25 cellular contexts compared by ENCODE assay signal in the genomic region with DNA sequence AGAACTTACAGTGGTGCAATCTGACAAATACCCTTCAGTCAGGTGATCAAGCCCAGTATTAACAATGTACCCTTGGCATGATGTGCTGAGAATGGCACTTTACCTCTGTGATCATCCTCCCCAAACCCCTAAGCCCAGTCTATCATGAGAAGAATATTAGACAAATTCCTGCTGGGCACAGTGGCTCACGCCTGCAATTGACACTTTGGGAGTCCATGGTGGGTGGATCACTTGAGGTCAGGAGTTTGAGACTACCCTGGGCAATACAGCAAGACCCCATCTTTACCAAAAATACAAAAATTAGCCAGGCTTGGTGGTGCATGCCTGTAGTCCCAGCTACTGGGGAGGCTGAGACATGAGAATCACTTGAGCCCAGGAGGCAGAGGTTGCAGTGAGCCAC. TPM values are rescaled to one million over a fixed set of nuclear protein-coding genes. Genes with fewer than 3 reads are reported as not detected.
A peak's percentile ranks its signal among the peaks of the same experiment; 100 is the strongest.
DNase-seq lines count a peak whose midpoint lies in the region; ATAC-seq, FAIRE-seq and TF ChIP-seq lines count a peak whose summit lies in the region.
"Had no signal": no experiment of that assay in that cellular context is flagged by ENCODE, and none has a peak within 500 bp of the region (broad histone marks: within the 10 kb centered on the region; RNA-seq: fewer than 3 reads in every experiment).

No MANE protein-coding gene starts in this region.

- FAIRE-seq in HepG2 (lab: Jason Lieb, UNC) (no peak), HTR-8/SVneo (lab: Jason Lieb, UNC) (peak; percentile 80), D721Med (lab: Jason Lieb, UNC) (no peak)
- FAIRE-seq: A549, GM12878, GM12892, GM18507 had no signal

- no peak overlapping the region for H3K4ac ChIP-seq in trophoblast cell (ENCODE audit: low read depth, low read length)

- DNase-seq in HepG2 (ENCODE audit: low spot score) (no peak), right lobe of liver (no peak), HTR-8/SVneo (ENCODE audit: insufficient read length, low spot score) (no peak), trophoblast cell (no peak), HPDE6-E6E7 (ENCODE audit: extremely low spot score) (no peak), D721Med (ENCODE audit: insufficient read length, low spot score) (no peak)
- DNase-seq: AML-193; Caco-2; Calu3; CD4-positive, alpha-beta T cell; CD8-positive, alpha-beta T cell; DMS 273 treated with DMSO at 0.1 percent for 48 hours; DMS153; DMS53; DMS79; DND-41; EL; GDM1 had no signal

- no peak overlapping the region for H2BK12ac ChIP-seq in trophoblast cell (ENCODE audit: low read length)

- ATAC-seq in HepG2 = peak; percentile 35; the same call in 2 of the 3 replicates
- no peak for ATAC-seq in right lobe of liver
- ATAC-seq: CD8-positive, alpha-beta T cell; GM12878 had no signal

- H4K8ac ChIP-seq in trophoblast cell (ENCODE audit: low read depth, low read length) = no peak overlapping the region

- intact Hi-C loops in HepG2 (cut with micrococcal nuclease; ENCODE audit: unreplicated experiment) (no loop called here), right lobe of liver (cut with DNase I) (no loop called here)

- POLR2A ChIA-PET in HepG2 (lab: Yijun Ruan, JAX) = no interaction called here

- H4K12ac ChIP-seq in trophoblast cell (ENCODE audit: low read depth, low read length) = no peak overlapping the region

- H3K79me2 ChIP-seq in HepG2 (ENCODE audit: insufficient read depth, low read length) = no peaks in the 10 kb centered on the region
- H3K79me2 ChIP-seq in trophoblast cell (ENCODE audit: control insufficient read depth, insufficient read depth, low read length, poor library complexity) = no peaks in the 10 kb centered on the region

- in situ Hi-C loops in HepG2 (cut with HindIII; ENCODE audit: extremely low pct_ligation_motif_present, low pct_unique_long_range_greater_than_20kb) = no loop called here

- BruUV-seq in HepG2 (replicated peaks; lab: Mats Ljungman, UMichigan) = no TSS peak

- H3K18ac ChIP-seq in trophoblast cell (ENCODE audit: low read length) = no peak overlapping the region

- no peak overlapping the region for H2AK5ac ChIP-seq in trophoblast cell (ENCODE audit: low read length)

- peak overlapping the region; percentile 43 for H2BK120ac ChIP-seq in trophoblast cell (ENCODE audit: insufficient read depth, low read length, poor library complexity)

- no peak overlapping the region for H3K4me2 ChIP-seq in HepG2 (ENCODE audit: low read depth, low read length)
- H3K4me2 ChIP-seq in trophoblast cell (ENCODE audit: low read length) = no peak overlapping the region
- H3K4me2 ChIP-seq: A549; BLaER1 treated with 17β-estradiol and CSF1 and Interleukin-3, amounts not matched to agents 10 nM and 100 nM had no signal

- TF ChIP-seq POLR2A in HepG2 (IDR thresholded peaks at IDR 0.05; ENCODE audit: insufficient read depth in 1 of 2, low read depth in 2 of 2, low read length in 2 of 2) (no peak), right lobe of liver (IDR thresholded peaks at IDR 0.05) (no peak)

- no peak for TF ChIP-seq EP300 in HepG2 (IDR thresholded peaks at IDR 0.05; ENCODE audit: low read depth in 2 of 2, low read length in 2 of 2)
- no peak for TF ChIP-seq EP300 in HepG2 (CRISPR knock-in tag; IDR thresholded peaks at IDR 0.05; ENCODE audit: borderline replicate concordance)

- H3K36me3 ChIP-seq in HepG2 (replicated peaks in 1 of 2; ENCODE audit: control insufficient read depth in 1 of 2, insufficient read depth in 2 of 2, low read length in 2 of 2) (no peaks in the 10 kb centered on the region), right lobe of liver (no peaks in the 10 kb centered on the region), trophoblast cell (ENCODE audit: control insufficient read depth in 1 of 2, insufficient read depth in 2 of 2, low read length in 2 of 2) (no peaks in the 10 kb centered on the region)

- H3K9me3 ChIP-seq in HepG2 (ENCODE audit: low read length) (peaks cover 5% of the 10 kb centered on the region), right lobe of liver (no peaks in the 10 kb centered on the region), trophoblast cell (ENCODE audit: insufficient read depth, low read depth, low read length) (peaks cover 3% of the 10 kb centered on the region)

- H3K14ac ChIP-seq in trophoblast cell (ENCODE audit: low read length) = no peak overlapping the region

- H4K91ac ChIP-seq in trophoblast cell (ENCODE audit: low read depth, low read length) = no peak overlapping the region

- TF ChIP-seq CTCF in HepG2 (CRISPR knock-in tag; IDR thresholded peaks at IDR 0.05) (no peak), right lobe of liver (IDR thresholded peaks at IDR 0.05) (no peak), D721Med (IDR thresholded peaks at IDR 0.05; ENCODE audit: insufficient read depth, missing control alignments) (no peak)

- H3K79me1 ChIP-seq in trophoblast cell (ENCODE audit: low read length) = no peaks in the 10 kb centered on the region

- H3K27ac ChIP-seq in HepG2 (ENCODE audit: extremely low read length, insufficient read depth, low read length) = no peak overlapping the region
- no peak overlapping the region for H3K27ac ChIP-seq in right lobe of liver
- H3K27ac ChIP-seq in trophoblast cell (ENCODE audit: low read depth, low read length) = no peak overlapping the region
- H3K27ac ChIP-seq: 22Rv1; A549; BLaER1 treated with 17β-estradiol and CSF1 and Interleukin-3, amounts not matched to agents 10 nM and 100 nM; C4-2B had no signal

- H4K20me1 ChIP-seq in HepG2 (ENCODE audit: insufficient read depth, low read length) = no peaks in the 10 kb centered on the region
- H4K20me1 ChIP-seq: BLaER1 treated with 17β-estradiol and CSF1 and Interleukin-3, amounts not matched to agents 10 nM and 100 nM had no signal

- peaks cover 17% of the 10 kb centered on the region for H3K4me1 ChIP-seq in HepG2 (ENCODE audit: insufficient read depth, low read length)
- H3K4me1 ChIP-seq in right lobe of liver = no peaks in the 10 kb centered on the region
- H3K4me1 ChIP-seq in trophoblast cell (ENCODE audit: control insufficient read depth in 1 of 2, insufficient read depth in 2 of 2, low read length in 2 of 2) = no peaks in the 10 kb centered on the region
- H3K4me1 ChIP-seq: A549 had no signal

- H2BK5ac ChIP-seq in trophoblast cell (ENCODE audit: low read depth, low read length, poor library complexity) = no peak overlapping the region

- CTCF ChIA-PET in HepG2 (lab: Yijun Ruan, JAX; ENCODE audit: low intra/inter-chr PET ratio, low total read pairs) = no interaction called here

- H3K27me3 ChIP-seq in HepG2 (ENCODE audit: control insufficient read depth in 1 of 2, insufficient read depth in 2 of 2, low read length in 2 of 2) (no peaks in the 10 kb centered on the region), right lobe of liver (no peaks in the 10 kb centered on the region), trophoblast cell (ENCODE audit: insufficient read depth, low read length) (no peaks in the 10 kb centered on the region)
- H3K27me3 ChIP-seq: BLaER1 treated with 17β-estradiol and CSF1 and Interleukin-3, amounts not matched to agents 10 nM and 100 nM had no signal

- H3K23ac ChIP-seq in trophoblast cell (ENCODE audit: low read length) = no peak overlapping the region

- H3K9ac ChIP-seq in HepG2 (ENCODE audit: insufficient read depth, low read depth, low read length) (no peak overlapping the region), trophoblast cell (ENCODE audit: low read length) (no peak overlapping the region)
- H3K9ac ChIP-seq: BLaER1 treated with 17β-estradiol and CSF1 and Interleukin-3, amounts not matched to agents 10 nM and 100 nM had no signal

- WGBS in HepG2 (ENCODE audit: low lambda C conversion rate) = 9% methylated on average over 1 of the region's 1 CpG
- no CpG with 5 or more reads among the region's 1 CpG for WGBS in right lobe of liver (ENCODE audit: insufficient coverage, low coverage, low lambda C conversion rate, missing lambda C conversion rate)
- no CpG with 5 or more reads among the region's 1 CpG for WGBS in trophoblast cell (ENCODE audit: extremely low coverage, insufficient coverage, insufficient read length)

- H2AFZ ChIP-seq in HepG2 (ENCODE audit: low read length) (no peak overlapping the region), trophoblast cell (ENCODE audit: insufficient read depth, low read length, poor library complexity) (no peak overlapping the region)

- H3K4me3 ChIP-seq in HepG2 (replicated peaks in 1 of 3; ENCODE audit: insufficient read depth in 1 of 3, low read depth in 2 of 3, low read length in 3 of 3) (no peak overlapping the region), right lobe of liver (no peak overlapping the region), trophoblast cell (ENCODE audit: low read depth, low read length) (no peak overlapping the region)
- H3K4me3 ChIP-seq: A549; BLaER1 treated with 17β-estradiol and CSF1 and Interleukin-3, amounts not matched to agents 10 nM and 100 nM; GM12878 had no signal

- TF ChIP-seq RAD21 in HepG2 (CRISPR knock-in tag; IDR thresholded peaks at IDR 0.05) = no peak

RNA-seq across cellular contexts. Expression of a gene that starts 7.4 kb away (rescaled TPM):
- total RNA-seq in HepG2 (2016; rRNA removed; fragmentation: Illumina TruSeq; extraction: Trizol) (33.1 and 48.2 TPM in 2 replicates), right lobe of liver (10 to 100 TPM; 13.2 to 20.4 (median 15.9) TPM)
- 10.9 and 12.3 TPM in 2 replicates for total RNA-seq in HepG2 (2016; cell fraction: cytosol; rRNA removed; fragmentation: Illumina TruSeq; extraction: Trizol; ENCODE audit: low read depth)
- 35.6 and 42.8 TPM in 2 replicates for total RNA-seq in HepG2 (2016; cell fraction: insoluble cytoplasmic fraction; rRNA removed; fragmentation: Illumina TruSeq; extraction: Trizol)
- 25.2 and 28.9 TPM in 2 replicates for total RNA-seq in HepG2 (2016; cell fraction: membrane; rRNA removed; fragmentation: Illumina TruSeq; extraction: Trizol)
- total RNA-seq in HepG2 (2016; cell fraction: nucleus; rRNA removed; fragmentation: Illumina TruSeq; extraction: Trizol) = 28.4 and 32.1 TPM in 2 replicates
- polyA plus RNA-seq in HepG2 (2011; rRNA removed) = 7.1 and 9.6 TPM in 2 replicates
- polyA plus RNA-seq in HepG2 (2011; cell fraction: cytosol; rRNA removed) = 4.9 and 7.1 TPM in 2 replicates
- 3.2 and 3.3 TPM in 2 replicates for polyA plus RNA-seq in HepG2 (2011; cell fraction: nucleus; rRNA removed)
- polyA plus RNA-seq in HepG2 (2012) = 15.6 and 18.3 TPM in 2 replicates
- polyA plus RNA-seq in HepG2 (2016; cell fraction: cytosol; fragmentation: Illumina TruSeq; extraction: Trizol; ENCODE audit: low read depth) = 8.0 and 9.0 TPM in 2 replicates
- polyA plus RNA-seq in HepG2 (2016; cell fraction: insoluble cytoplasmic fraction; fragmentation: Illumina TruSeq; extraction: Trizol; ENCODE audit: low read depth) = 34.0 and 39.1 TPM in 2 replicates
- 16.4 and 16.9 TPM in 2 replicates for polyA plus RNA-seq in HepG2 (2016; cell fraction: membrane; fragmentation: Illumina TruSeq; extraction: Trizol; ENCODE audit: low read depth)
- 26.7 and 29.6 TPM in 2 replicates for polyA plus RNA-seq in HepG2 (2016; cell fraction: nucleus; fragmentation: Illumina TruSeq; extraction: Trizol; ENCODE audit: insufficient read depth, low read depth)
- polyA minus RNA-seq in HepG2 (2011; rRNA and poly(A)+ RNA removed; ENCODE audit: low replicate concordance) = 7.4 and 12.1 TPM in 2 replicates
- polyA minus RNA-seq in HepG2 (2011; cell fraction: cytosol; rRNA and poly(A)+ RNA removed) = 11.5 and 11.6 TPM in 2 replicates
- 12.2 and 17.9 TPM in 2 replicates for polyA minus RNA-seq in HepG2 (2011; cell fraction: nucleus; rRNA and poly(A)+ RNA removed)
- 46.9 and 48.9 TPM in 2 replicates for polyA plus RNA-seq in trophoblast cell (2013)

RNA-seq across cellular contexts. Expression of a gene that starts 29.1 kb away (rescaled TPM):
- total RNA-seq in HepG2 (2016; rRNA removed; fragmentation: Illumina TruSeq; extraction: Trizol) (25.4 and 30.6 TPM in 2 replicates), right lobe of liver (10 to 100 TPM; 16.3 to 34.1 (median 22.9) TPM)
- total RNA-seq in HepG2 (2016; cell fraction: cytosol; rRNA removed; fragmentation: Illumina TruSeq; extraction: Trizol; ENCODE audit: low read depth) = 37.8 and 41.9 TPM in 2 replicates
- 22.5 and 31.8 TPM in 2 replicates for total RNA-seq in HepG2 (2016; cell fraction: insoluble cytoplasmic fraction; rRNA removed; fragmentation: Illumina TruSeq; extraction: Trizol)
- total RNA-seq in HepG2 (2016; cell fraction: membrane; rRNA removed; fragmentation: Illumina TruSeq; extraction: Trizol) = 50.7 and 52.7 TPM in 2 replicates
- total RNA-seq in HepG2 (2016; cell fraction: nucleus; rRNA removed; fragmentation: Illumina TruSeq; extraction: Trizol) = 14.0 and 14.9 TPM in 2 replicates
- 21.3 and 22.4 TPM in 2 replicates for polyA plus RNA-seq in HepG2 (2011; rRNA removed)
- polyA plus RNA-seq in HepG2 (2011; cell fraction: cytosol; rRNA removed) = 21.0 and 25.8 TPM in 2 replicates
- polyA plus RNA-seq in HepG2 (2011; cell fraction: nucleus; rRNA removed) = 6.9 and 10.2 TPM in 2 replicates
- 20.4 and 24.2 TPM in 2 replicates for polyA plus RNA-seq in HepG2 (2012)
- 50.9 and 63.2 TPM in 2 replicates for polyA plus RNA-seq in HepG2 (2016; cell fraction: cytosol; fragmentation: Illumina TruSeq; extraction: Trizol; ENCODE audit: low read depth)
- 33.4 and 41.6 TPM in 2 replicates for polyA plus RNA-seq in HepG2 (2016; cell fraction: insoluble cytoplasmic fraction; fragmentation: Illumina TruSeq; extraction: Trizol; ENCODE audit: low read depth)
- polyA plus RNA-seq in HepG2 (2016; cell fraction: membrane; fragmentation: Illumina TruSeq; extraction: Trizol; ENCODE audit: low read depth) = 49.1 and 59.4 TPM in 2 replicates
- polyA plus RNA-seq in HepG2 (2016; cell fraction: nucleus; fragmentation: Illumina TruSeq; extraction: Trizol; ENCODE audit: insufficient read depth, low read depth) = 19.2 and 20.1 TPM in 2 replicates
- 19.7 and 48.8 TPM in 2 replicates for polyA minus RNA-seq in HepG2 (2011; rRNA and poly(A)+ RNA removed; ENCODE audit: low replicate concordance)
- polyA minus RNA-seq in HepG2 (2011; cell fraction: cytosol; rRNA and poly(A)+ RNA removed) = 11.8 and 15.1 TPM in 2 replicates
- 16.5 and 22.5 TPM in 2 replicates for polyA minus RNA-seq in HepG2 (2011; cell fraction: nucleus; rRNA and poly(A)+ RNA removed)
- polyA plus RNA-seq in trophoblast cell (2013) = 63.8 and 66.1 TPM in 2 replicates
